ENCODE assay signal across 25 cellular contexts in genomic region chr20:19491241-19491640, GRCh38.
DNase-seq lines count a peak whose midpoint lies in the region; FAIRE-seq and TF ChIP-seq lines count a peak whose summit lies in the region.
"Had no signal": no experiment of that assay in that cellular context is flagged by ENCODE, and none has a peak within 500 bp of the region (broad histone marks: within the 10 kb centered on the region; RNA-seq: fewer than 3 reads in every experiment).

No MANE protein-coding gene starts in this region.

- DNase-seq in ascending aorta (ENCODE audit: low spot score in 2 of 2) (no peak), bronchial epithelial cell (ENCODE audit: low read depth) (no peak), trophoblast cell (peak; percentile 79 to 91), tibial artery (no peak), ureter (ENCODE audit: low spot score) (no peak), GM03348 (ENCODE audit: low spot score) (no peak)
- DNase-seq in activated CD4-positive, CD25-positive, alpha-beta regulatory T cell (lab: John Stamatoyannopoulos, UW) = no peak
- DNase-seq in stimulated activated naive CD4-positive, alpha-beta T cell (lab: John Stamatoyannopoulos, UW) = no peak
- DNase-seq: 8988T; ACHN; BE2C; C1 segment of cervical spinal cord; Caco-2; Calu3; CD4-positive, CD25-positive, alpha-beta regulatory T cell; CD8-positive, alpha-beta T cell; DMS79 treated with DMSO at 0.1 percent for 48 hours; GF-D8 had no signal

- FAIRE-seq in bronchial epithelial cell (lab: Jason Lieb, UNC) = peak; percentile 47
- FAIRE-seq: A204.1, D721Med, G401.6, GM12878, GM12892, GM18507 had no signal

- no CpG with 5 or more reads among the region's 4 CpGs for WGBS in trophoblast cell (ENCODE audit: extremely low coverage, insufficient coverage, insufficient read length)

- no peak overlapping the region for H3K4ac ChIP-seq in trophoblast cell (ENCODE audit: low read depth, low read length)

- intact Hi-C loops in ascending aorta (cut with DNase I) = loop anchor here (10.0 kb wide), 1 partner anchor 986 kb away; the partner anchor contains the start of gene SEC23B
- intact Hi-C loops in tibial artery (cut with DNase I; ENCODE audit: low total_unique reads) = no loop called here

- no peak overlapping the region for H3K23ac ChIP-seq in trophoblast cell (ENCODE audit: low read length)

- no peaks in the 10 kb centered on the region for H3K9me3 ChIP-seq in ascending aorta
- H3K9me3 ChIP-seq in trophoblast cell (ENCODE audit: insufficient read depth, low read depth, low read length) = peaks cover 2% of the 10 kb centered on the region
- H3K9me3 ChIP-seq in tibial artery = no peaks in the 10 kb centered on the region
- H3K9me3 ChIP-seq: BE2C, BLaER1, Caco-2 had no signal

- H3K36me3 ChIP-seq in ascending aorta = no peaks in the 10 kb centered on the region
- H3K36me3 ChIP-seq in bronchial epithelial cell (ENCODE audit: control insufficient read depth, insufficient read depth, low read length) = no peaks in the 10 kb centered on the region
- no peaks in the 10 kb centered on the region for H3K36me3 ChIP-seq in trophoblast cell (ENCODE audit: control insufficient read depth in 1 of 2, insufficient read depth in 2 of 2, low read length in 2 of 2)
- H3K36me3 ChIP-seq in tibial artery = no peaks in the 10 kb centered on the region
- H3K36me3 ChIP-seq: BE2C, BLaER1 had no signal

- H2AFZ ChIP-seq in trophoblast cell (ENCODE audit: insufficient read depth, low read length, poor library complexity) = no peak overlapping the region

- H3K4me3 ChIP-seq in ascending aorta (no peak overlapping the region), bronchial epithelial cell (ENCODE audit: low read depth, low read length) (no peak overlapping the region), trophoblast cell (ENCODE audit: low read depth, low read length) (no peak overlapping the region), tibial artery (no peak overlapping the region)
- H3K4me3 ChIP-seq: BLaER1, GM12878 had no signal

- no peaks in the 10 kb centered on the region for H3K27me3 ChIP-seq in ascending aorta
- no peaks in the 10 kb centered on the region for H3K27me3 ChIP-seq in bronchial epithelial cell (ENCODE audit: control insufficient read depth, insufficient read depth, low read length)
- H3K27me3 ChIP-seq in trophoblast cell (ENCODE audit: insufficient read depth, low read length) = no peaks in the 10 kb centered on the region
- H3K27me3 ChIP-seq in tibial artery = no peaks in the 10 kb centered on the region
- H3K27me3 ChIP-seq: BE2C, BLaER1 had no signal

- H3K27ac ChIP-seq in ascending aorta = peak overlapping the region; percentile 82 to 84
- no peak overlapping the region for H3K27ac ChIP-seq in trophoblast cell (ENCODE audit: low read depth, low read length)
- peak overlapping the region; percentile 75 to 81 for H3K27ac ChIP-seq in tibial artery
- H3K27ac ChIP-seq: BLaER1 had no signal

- H2BK12ac ChIP-seq in trophoblast cell (ENCODE audit: low read length) = no peak overlapping the region

- TF ChIP-seq CTCF in ascending aorta (IDR thresholded peaks at IDR 0.05) (no peak), bronchial epithelial cell (IDR thresholded peaks at IDR 0.05; ENCODE audit: insufficient read depth, low read length, severe bottlenecking) (no peak), tibial artery (IDR thresholded peaks at IDR 0.05) (no peak)

- no peak overlapping the region for H3K4me2 ChIP-seq in trophoblast cell (ENCODE audit: low read length)
- H3K4me2 ChIP-seq: BLaER1 had no signal

- no peak overlapping the region for H4K91ac ChIP-seq in trophoblast cell (ENCODE audit: low read depth, low read length)

- H2AK5ac ChIP-seq in trophoblast cell (ENCODE audit: low read length) = no peak overlapping the region

- no peak overlapping the region for H2BK120ac ChIP-seq in trophoblast cell (ENCODE audit: insufficient read depth, low read length, poor library complexity)

- peaks cover 20 to 52% of the 10 kb centered on the region in 2 donors for H3K4me1 ChIP-seq in ascending aorta
- no peaks in the 10 kb centered on the region for H3K4me1 ChIP-seq in trophoblast cell (ENCODE audit: control insufficient read depth in 1 of 2, insufficient read depth in 2 of 2, low read length in 2 of 2)
- peaks cover 0 to 69% (median 44%) of the 10 kb centered on the region in 4 donors for H3K4me1 ChIP-seq in tibial artery
- H3K4me1 ChIP-seq: BE2C, Caco-2 had no signal

- H2BK5ac ChIP-seq in trophoblast cell (ENCODE audit: low read depth, low read length, poor library complexity) = no peak overlapping the region

- H3K14ac ChIP-seq in trophoblast cell (ENCODE audit: low read length) = no peak overlapping the region

- H4K8ac ChIP-seq in trophoblast cell (ENCODE audit: low read depth, low read length) = no peak overlapping the region

- no peaks in the 10 kb centered on the region for H3K79me2 ChIP-seq in trophoblast cell (ENCODE audit: control insufficient read depth, insufficient read depth, low read length, poor library complexity)

- H3K9ac ChIP-seq in trophoblast cell (ENCODE audit: low read length) = peak overlapping the region; percentile 58
- H3K9ac ChIP-seq: BLaER1 had no signal

- no peaks in the 10 kb centered on the region for H3K79me1 ChIP-seq in trophoblast cell (ENCODE audit: low read length)

- no peak overlapping the region for H4K12ac ChIP-seq in trophoblast cell (ENCODE audit: low read depth, low read length)

- no peak overlapping the region for H3K18ac ChIP-seq in trophoblast cell (ENCODE audit: low read length)

Comparison
In these comparisons a context has a peak if more than half of its experiments do, and no peak if none do; other contexts are left out.
1. DNase-seq: peak in trophoblast cell (2 of 2); none in ascending aorta (0 of 2), bronchial epithelial cell (single experiment), tibial artery (0 of 2), ureter (single experiment), activated CD4-positive, CD25-positive, alpha-beta regulatory T cell (0 of 4), GM03348 (single experiment) and stimulated activated naive CD4-positive, alpha-beta T cell (0 of 6).